8 cellular contexts compared by ENCODE assay signal in the genomic region with DNA sequence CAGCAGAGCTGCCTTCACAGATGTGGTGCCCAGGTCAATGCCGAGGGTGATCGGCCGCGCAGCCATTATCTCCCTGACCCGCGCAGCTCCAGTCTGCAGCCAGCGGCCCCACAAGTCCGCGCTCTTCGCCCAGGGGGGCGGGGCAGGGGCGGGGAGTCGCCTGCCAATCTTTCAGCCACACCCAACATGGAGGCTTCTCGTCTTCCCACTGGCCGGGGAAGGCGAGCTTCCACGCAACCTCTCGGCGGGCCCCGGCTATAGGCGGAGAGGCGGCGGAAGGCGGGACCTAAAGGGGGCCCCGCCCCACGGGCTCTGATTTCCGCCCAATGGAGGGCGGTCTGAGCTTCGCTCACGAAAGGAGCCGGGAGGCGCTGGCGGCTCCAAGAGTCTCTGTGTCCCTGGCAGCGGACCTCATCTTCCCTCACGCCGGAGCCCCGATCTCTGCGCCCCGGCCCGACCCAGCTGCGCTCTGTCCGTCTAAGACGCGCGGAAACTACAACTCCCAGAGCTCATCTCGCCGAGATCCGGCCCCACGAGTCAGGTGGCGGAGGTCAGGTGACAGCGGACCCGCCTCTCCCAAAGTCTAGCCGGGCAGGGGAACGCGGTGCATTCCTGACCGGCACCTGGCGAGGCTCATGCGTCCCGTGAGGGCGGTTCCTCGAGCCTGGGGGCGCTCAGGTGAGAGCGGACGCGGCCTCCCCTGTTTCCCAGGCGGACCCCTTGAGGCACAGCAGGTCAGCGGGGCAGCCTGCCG. TPM values are rescaled to one million over a fixed set of nuclear protein-coding genes. Genes with fewer than 3 reads are reported as not detected.
DNase-seq lines count a peak whose midpoint lies in the region; ATAC-seq and TF ChIP-seq lines count a peak whose summit lies in the region.

A gene (plus strand): TSS at position 607 of the 754 bp plus-strand sequence. CDS start 3,447 bp downstream, outside the sequence.
A gene with protein sequence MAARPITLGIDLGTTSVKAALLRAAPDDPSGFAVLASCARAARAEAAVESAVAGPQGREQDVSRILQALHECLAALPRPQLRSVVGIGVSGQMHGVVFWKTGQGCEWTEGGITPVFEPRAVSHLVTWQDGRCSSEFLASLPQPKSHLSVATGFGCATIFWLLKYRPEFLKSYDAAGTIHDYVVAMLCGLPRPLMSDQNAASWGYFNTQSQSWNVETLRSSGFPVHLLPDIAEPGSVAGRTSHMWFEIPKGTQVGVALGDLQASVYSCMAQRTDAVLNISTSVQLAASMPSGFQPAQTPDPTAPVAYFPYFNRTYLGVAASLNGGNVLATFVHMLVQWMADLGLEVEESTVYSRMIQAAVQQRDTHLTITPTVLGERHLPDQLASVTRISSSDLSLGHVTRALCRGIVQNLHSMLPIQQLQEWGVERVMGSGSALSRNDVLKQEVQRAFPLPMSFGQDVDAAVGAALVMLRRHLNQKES (minus strand): TSS at position 97 of the 754 bp plus-strand sequence. CDS start 31 bp downstream, at position 66.

- H3K4me1 ChIP-seq in testis: peaks cover 20% of the 10 kb centered on the region

- TF ChIP-seq POLR2A in testis (IDR thresholded peaks at IDR 0.05): no peak

- ATAC-seq in HG02610 (IDR thresholded peaks at IDR 0.05; ENCODE audit: unreplicated experiment) (peak; percentile 93), omental fat pad (ENCODE audit: low FRiP score) (peak; percentile 99)
- peak; percentile 95 to 97 for ATAC-seq in activated naive CD4-positive, alpha-beta T cell treated with anti-CD3 and anti-CD28 coated beads, Interleukin-2, amount 50 U/mL, for 72 hours

- peak within 1 kb of the TSS; percentile 91 for H3K4me3 ChIP-seq in GM08714 (ENCODE audit: low read length)
- peak within 1 kb of the TSS; percentile 88 to 91 for H3K4me3 ChIP-seq in testis

- H3K9me3 ChIP-seq in testis: no peaks in the 10 kb centered on the region

- no peaks in the 10 kb centered on the region for H3K27me3 ChIP-seq in testis

- peak within 1 kb of the TSS; percentile 94 to 99 for H3K27ac Mint-ChIP-seq in activated naive CD4-positive, alpha-beta T cell treated with anti-CD3 and anti-CD28 coated beads, Interleukin-2, amount 50 U/mL, for 72 hours

- H3K36me3 ChIP-seq in testis (ENCODE audit: low read depth, missing control alignments): no peaks in the 10 kb centered on the region

- DNase-seq in NCI-H1092 treated with DMSO at 0.1 percent for 48 hours (lab: John Stamatoyannopoulos, UW) (peak; percentile 92), SKM-1 (lab: John Stamatoyannopoulos, UW; ENCODE audit: unreplicated experiment) (peak; percentile 70), glomerular endothelial cell (ENCODE audit: extremely low read depth, low read depth, low spot score) (peak; percentile 52), omental fat pad (ENCODE audit: low spot score) (peak; percentile 85), testis (peak; percentile 99)
- peak; percentile 96 to 97 for DNase-seq in activated naive CD4-positive, alpha-beta T cell treated with anti-CD3 and anti-CD28 coated beads, Interleukin-2, amount 50 U/mL, for 72 hours (ENCODE audit: low spot score in 2 of 2)

- 0 to 1% methylated on average over 22 to 68 of the region's 68 CpGs for WGBS in testis, 2 donors

- intact Hi-C loops in testis (cut with DNase I; ENCODE audit: low total_unique reads): no loop called here

- H3K27ac ChIP-seq in testis: peak within 1 kb of the TSS; percentile 93 to 95

- H3K36me3 Mint-ChIP-seq in activated naive CD4-positive, alpha-beta T cell treated with anti-CD3 and anti-CD28 coated beads, Interleukin-2, amount 50 U/mL, for 72 hours: no peaks in the 10 kb centered on the region

- no peaks in the 10 kb centered on the region for H3K9me3 Mint-ChIP-seq in activated naive CD4-positive, alpha-beta T cell treated with anti-CD3 and anti-CD28 coated beads, Interleukin-2, amount 50 U/mL, for 72 hours

- TF ChIP-seq CTCF in omental fat pad (IDR thresholded peaks at IDR 0.05) (no peak), testis (IDR thresholded peaks at IDR 0.05) (no peak)

RNA-seq across cellular contexts. Expression of the first gene that starts in this region (rescaled TPM):
- total RNA-seq in activated naive CD4-positive, alpha-beta T cell treated with anti-CD3 and anti-CD28 coated beads, Interleukin-2, amount 50 U/mL, for 72 hours: 1 to 10 TPM; 4.9 to 8.7 TPM
- total RNA-seq in glomerular endothelial cell (25.7 and 29.9 TPM in 2 replicates), omental fat pad (10 to 100 TPM; 18.8 to 29.9 (median 23.1) TPM), testis (10 to 100 TPM; 43.8 to 57.3 TPM)
- 50.4 TPM for polyA plus RNA-seq in testis (ENCODE audit: insufficient read depth, low read depth, low replicate concordance)

RNA-seq across cellular contexts. Expression of the second gene that starts in this region (rescaled TPM):
- total RNA-seq in activated naive CD4-positive, alpha-beta T cell treated with anti-CD3 and anti-CD28 coated beads, Interleukin-2, amount 50 U/mL, for 72 hours: 10 to 100 TPM in 1 of 2 donors, 1 to 10 TPM in 1; 8.5 to 13.6 TPM
- total RNA-seq in glomerular endothelial cell: 14.5 and 15.0 TPM in 2 replicates
- total RNA-seq in omental fat pad: 10 to 100 TPM in 3 of 4 donors, 1 to 10 TPM in 1; 9.4 to 25.5 (median 12.1) TPM
- 10 to 100 TPM; 23.6 to 33.8 TPM for total RNA-seq in testis
- 9.0 TPM for polyA plus RNA-seq in testis (ENCODE audit: insufficient read depth, low read depth, low replicate concordance)

Comparison
In these comparisons a context has a peak if more than half of its experiments do, and no peak if none do; other contexts are left out.
1. Peak in every context shown above with its lines: DNase-seq, ATAC-seq, H3K4me3 ChIP-seq and H3K27ac ChIP-seq.